9 cellular contexts compared by ENCODE assay signal in the genomic region with DNA sequence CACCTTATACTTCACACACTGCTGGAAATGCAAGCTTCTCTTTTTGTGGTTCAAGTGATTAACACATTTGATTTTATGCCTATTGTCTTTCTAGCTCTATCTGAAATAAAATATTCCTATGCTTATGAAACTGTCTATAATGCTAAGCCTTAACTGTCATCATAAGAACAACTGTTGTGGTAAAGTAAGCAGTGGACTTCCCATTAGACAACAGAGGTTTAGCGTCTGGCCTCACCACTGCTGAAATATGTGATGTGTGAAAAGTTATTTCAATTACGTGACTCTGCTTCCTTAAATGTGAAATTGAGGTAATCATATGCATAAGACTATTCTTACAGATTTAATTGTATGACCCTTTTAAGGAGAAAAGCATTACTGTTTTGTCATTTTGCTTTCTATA.
"Had no signal": no experiment of that assay in that cellular context is flagged by ENCODE, and none has a peak within 500 bp of the region (broad histone marks: within the 10 kb centered on the region; RNA-seq: fewer than 3 reads in every experiment).

No MANE protein-coding gene starts in this region.

- H2AFZ ChIP-seq: GM23248 had no signal

- FAIRE-seq: HTR-8/SVneo had no signal

- H3K9ac ChIP-seq: GM23248 had no signal

- DNase-seq: GM23248, GOT3, H7, HFFc6, IMR-90, KBM-7 had no signal

- H3K27ac Mint-ChIP-seq: HFFc6 had no signal

- H3K27ac ChIP-seq: GM23248 had no signal

- H3K4me1 ChIP-seq: HAP-1 had no signal

- H3K9me3 ChIP-seq: HAP-1 had no signal

- H3K9me3 Mint-ChIP-seq: HFFc6 had no signal

- ATAC-seq: HCT116 had no signal

- H3K4me3 ChIP-seq: GM23248, HAP-1 had no signal

- H3K36me3 ChIP-seq: HAP-1 had no signal

- H3K4me3 Mint-ChIP-seq: HFFc6 had no signal
